Comparison of ENCODE assay signal across 8 cellular contexts in the genomic region with DNA sequence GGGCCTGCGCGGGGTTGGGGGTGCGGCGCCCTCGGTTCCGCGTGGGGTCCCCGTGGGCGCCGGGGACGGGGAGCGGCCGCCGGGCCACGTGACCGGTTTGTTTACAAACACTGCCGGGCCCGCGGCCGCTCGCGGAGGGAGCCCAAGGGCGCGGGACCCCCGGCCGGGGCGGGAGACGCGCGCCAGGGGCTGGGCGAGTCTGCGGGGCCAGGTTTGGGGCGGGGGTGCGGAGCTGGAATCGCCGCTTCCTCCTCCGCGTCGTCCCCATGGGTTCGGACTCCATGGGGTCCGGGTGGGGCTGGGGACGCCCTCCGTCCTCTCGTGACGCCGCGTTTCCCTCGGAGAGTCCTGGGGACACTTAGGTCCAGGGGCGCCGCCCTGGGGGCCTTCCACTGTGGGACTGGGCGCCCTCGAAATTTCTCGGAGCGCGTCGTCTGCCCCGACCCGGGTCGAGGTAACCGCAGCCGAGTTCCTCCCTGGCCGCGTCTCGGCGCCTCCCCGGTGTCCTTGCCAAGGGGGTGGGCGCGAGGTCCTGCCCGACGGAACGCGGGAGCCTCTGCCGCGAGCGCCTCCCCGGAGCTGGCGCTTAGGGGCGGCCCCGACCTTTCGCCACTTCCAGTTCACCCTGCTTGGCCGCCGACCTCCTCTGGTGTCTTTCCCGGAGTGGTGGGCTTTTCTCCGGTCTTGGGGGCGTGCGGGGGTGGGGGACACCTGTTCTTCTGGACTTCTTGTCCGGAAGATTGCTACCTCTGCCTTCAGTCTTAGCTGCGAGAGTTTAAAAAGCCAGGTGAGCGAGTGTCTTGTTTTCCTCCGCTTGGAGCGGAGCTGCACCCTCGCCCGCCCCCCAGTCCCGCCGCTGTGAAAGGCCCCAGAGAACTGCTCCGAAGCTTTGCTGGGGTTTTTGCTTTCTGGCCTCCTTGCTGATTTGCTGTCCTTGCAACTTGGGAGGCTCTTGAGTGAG. TPM values are rescaled to one million over a fixed set of nuclear protein-coding genes. Genes with fewer than 3 reads are reported as not detected.
A peak's percentile ranks its signal among the peaks of the same experiment; 100 is the strongest.
DNase-seq lines count a peak whose midpoint lies in the region; ATAC-seq and TF ChIP-seq lines count a peak whose summit lies in the region.

No MANE protein-coding gene starts in this region.

- H3K4me3 ChIP-seq in heart right ventricle = peak overlapping the region; percentile 88 to 99 (median 98)
- peak overlapping the region; percentile 93 for H3K4me3 ChIP-seq in trophoblast cell (ENCODE audit: low read depth, low read length)

- intact Hi-C loops in CD14-positive monocyte (cut with micrococcal nuclease) = loop anchor here (2.0 to 5.0 kb wide), 3 partner anchors 40 to 110 kb away; no protein-coding TSS in a partner anchor
- intact Hi-C loops in heart right ventricle (cut with DNase I) = loop anchor here in 7 of 10 donors (2.0 to 10.0 kb wide), 8 partner anchors 35 to 95 kb away; no protein-coding TSS in a partner anchor

- no peak overlapping the region for H3K23ac ChIP-seq in trophoblast cell (ENCODE audit: low read length)

- WGBS in heart right ventricle, 2 donors = 0 to 1% methylated on average over 91 to 96 of the region's 96 CpGs
- WGBS in trophoblast cell (ENCODE audit: extremely low coverage, insufficient coverage, insufficient read length) = no CpG with 5 or more reads among the region's 96 CpGs

- H2BK5ac ChIP-seq in trophoblast cell (ENCODE audit: low read depth, low read length, poor library complexity) = peak overlapping the region; percentile 43

- ATAC-seq in GM21423 (IDR thresholded peaks at IDR 0.05; ENCODE audit: unreplicated experiment) (peak; percentile 7), heart right ventricle (peak; percentile 23 to 60 (median 38))

- no peak for TF ChIP-seq CTCF in CD14-positive monocyte (IDR thresholded peaks at IDR 0.05)
- no peak for TF ChIP-seq CTCF in heart right ventricle (IDR thresholded peaks at IDR 0.05)

- peaks cover 22% of the 10 kb centered on the region for H3K79me2 ChIP-seq in trophoblast cell (ENCODE audit: control insufficient read depth, insufficient read depth, low read length, poor library complexity)

- H2BK12ac ChIP-seq in trophoblast cell (ENCODE audit: low read length) = peak overlapping the region; percentile 19

- H3K27ac Mint-ChIP-seq in CD14-positive monocyte = peak overlapping the region; percentile 92 to 98 (median 96)
- peak overlapping the region; percentile 88 for H3K27ac Mint-ChIP-seq in activated naive CD8-positive, alpha-beta T cell

- peak overlapping the region; percentile 5 for H4K8ac ChIP-seq in trophoblast cell (ENCODE audit: low read depth, low read length)

- H4K91ac ChIP-seq in trophoblast cell (ENCODE audit: low read depth, low read length) = peak overlapping the region; percentile 23

- peak overlapping the region; percentile 40 for H3K18ac ChIP-seq in trophoblast cell (ENCODE audit: low read length)

- H2BK120ac ChIP-seq in trophoblast cell (ENCODE audit: insufficient read depth, low read length, poor library complexity) = peak overlapping the region; percentile 4

- peak overlapping the region; percentile 83 for H3K9ac ChIP-seq in trophoblast cell (ENCODE audit: low read length)

- H2AK5ac ChIP-seq in trophoblast cell (ENCODE audit: low read length) = no peak overlapping the region

- DNase-seq in CD14-positive monocyte (ENCODE audit: low spot score) = peak; percentile 59
- DNase-seq in NAMALWA (ENCODE audit: low spot score) = peak; percentile 17
- peak; percentile 65 to 77 for DNase-seq in heart right ventricle
- peak in 1 of 2 donors; percentile 54 for DNase-seq in trophoblast cell
- DNase-seq in dedifferentiated amniotic fluid mesenchymal stem cell (ENCODE audit: extremely low spot score) = no peak
- no peak for DNase-seq in inferior parietal cortex (ENCODE audit: extremely low spot score)

- H3K79me1 ChIP-seq in trophoblast cell (ENCODE audit: low read length) = peaks cover 18% of the 10 kb centered on the region

- no peak overlapping the region for H4K12ac ChIP-seq in trophoblast cell (ENCODE audit: low read depth, low read length)

- H3K9me3 ChIP-seq in heart right ventricle = no peaks in the 10 kb centered on the region
- no peaks in the 10 kb centered on the region for H3K9me3 ChIP-seq in trophoblast cell (ENCODE audit: insufficient read depth, low read depth, low read length)

- H3K27me3 ChIP-seq in heart right ventricle (no peaks in the 10 kb centered on the region), trophoblast cell (ENCODE audit: insufficient read depth, low read length) (no peaks in the 10 kb centered on the region)

- H3K27ac ChIP-seq in heart right ventricle (peak overlapping the region; percentile 89 to 99 (median 97)), trophoblast cell (ENCODE audit: low read depth, low read length) (peak overlapping the region; percentile 59)

- peak overlapping the region; percentile 26 for H2AFZ ChIP-seq in trophoblast cell (ENCODE audit: insufficient read depth, low read length, poor library complexity)

- H3K4me2 ChIP-seq in trophoblast cell (ENCODE audit: low read length) = peak overlapping the region; percentile 81

- peaks cover 73% of the 10 kb centered on the region for H3K4me1 Mint-ChIP-seq in CD14-positive monocyte
- H3K4me1 Mint-ChIP-seq in activated naive CD8-positive, alpha-beta T cell (ENCODE audit: low read depth) = peaks cover 77% of the 10 kb centered on the region

- H3K14ac ChIP-seq in trophoblast cell (ENCODE audit: low read length) = peak overlapping the region; percentile 41

- H3K27me3 Mint-ChIP-seq in CD14-positive monocyte (ENCODE audit: low read depth in 3 of 3) = no peaks in the 10 kb centered on the region
- no peaks in the 10 kb centered on the region for H3K27me3 Mint-ChIP-seq in activated naive CD8-positive, alpha-beta T cell

- H3K9me3 Mint-ChIP-seq in CD14-positive monocyte = no peaks in the 10 kb centered on the region
- no peaks in the 10 kb centered on the region for H3K9me3 Mint-ChIP-seq in activated naive CD8-positive, alpha-beta T cell (ENCODE audit: low read depth)

- H3K4me1 ChIP-seq in heart right ventricle = peaks cover 9 to 86% (median 81%) of the 10 kb centered on the region in 9 donors
- peaks cover 11 to 27% of the 10 kb centered on the region in 2 experiments for H3K4me1 ChIP-seq in trophoblast cell (ENCODE audit: control insufficient read depth in 1 of 2, insufficient read depth in 2 of 2, low read length in 2 of 2)

- no peaks in the 10 kb centered on the region for H3K36me3 ChIP-seq in heart right ventricle
- H3K36me3 ChIP-seq in trophoblast cell (ENCODE audit: control insufficient read depth in 1 of 2, insufficient read depth in 2 of 2, low read length in 2 of 2) = peaks cover 0 to 2% of the 10 kb centered on the region in 2 experiments

- H3K36me3 Mint-ChIP-seq in CD14-positive monocyte = peaks cover 0 to 3% of the 10 kb centered on the region in 2 donors
- no peaks in the 10 kb centered on the region for H3K36me3 Mint-ChIP-seq in activated naive CD8-positive, alpha-beta T cell

- peak overlapping the region; percentile 97 to 100 for H3K4me3 Mint-ChIP-seq in CD14-positive monocyte
- H3K4me3 Mint-ChIP-seq in activated naive CD8-positive, alpha-beta T cell = peak overlapping the region; percentile 93

- peak overlapping the region; percentile 61 for H3K4ac ChIP-seq in trophoblast cell (ENCODE audit: low read depth, low read length)

RNA-seq across cellular contexts. Expression of a gene that starts 0.8 kb away (rescaled TPM):
- polyA plus RNA-seq in CD14-positive monocyte (10 to 100 TPM; 21.5 to 25.1 TPM), heart right ventricle (10 to 100 TPM in 1 of 2 donors, 1 to 10 TPM in 1; 5.0 to 15.7 TPM)
- 10 to 100 TPM; 12.0 to 57.1 (median 42.0) TPM for total RNA-seq in heart right ventricle
- 17.0 and 17.3 TPM in 2 replicates for polyA plus RNA-seq in trophoblast cell (2013)

Comparison
In these comparisons a context has a peak if more than half of its experiments do, and no peak if none do; other contexts are left out.
1. DNase-seq: peak in CD14-positive monocyte (single experiment), NAMALWA (single experiment) and heart right ventricle (2 of 2); none in dedifferentiated amniotic fluid mesenchymal stem cell (single experiment) and inferior parietal cortex (single experiment).